8 cellular contexts compared by ENCODE assay signal in the genomic region with DNA sequence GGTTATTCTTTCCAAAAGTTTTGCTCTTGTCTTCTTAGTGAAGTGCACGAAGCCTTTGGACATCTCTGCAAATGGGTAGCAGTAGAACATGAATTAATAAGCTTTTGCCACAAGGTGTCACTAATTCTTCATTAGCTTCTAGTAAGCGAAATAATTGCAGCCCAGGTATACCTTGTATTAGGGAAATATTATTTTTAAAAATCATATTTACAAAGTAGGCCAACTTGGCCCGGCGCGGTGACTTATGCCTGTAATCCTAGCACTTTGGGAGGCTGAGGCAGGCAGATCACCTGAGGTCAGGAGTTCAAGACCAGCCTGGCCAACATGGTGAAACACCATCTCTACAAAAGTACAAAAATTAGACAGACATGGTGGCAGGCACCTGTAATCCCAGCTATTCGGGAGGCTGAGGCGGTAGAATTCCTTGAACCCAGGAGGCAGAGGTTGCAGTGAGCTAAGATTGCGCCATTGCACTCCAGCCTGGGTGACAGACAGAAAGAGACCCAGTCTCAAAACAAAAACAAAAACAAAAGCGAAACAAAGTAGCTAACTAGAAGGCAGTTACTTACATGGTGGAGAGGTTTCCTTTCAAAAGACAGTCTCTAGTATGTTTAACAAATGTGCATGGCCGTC. TPM values are rescaled to one million over a fixed set of nuclear protein-coding genes. Genes with fewer than 3 reads are reported as not detected.
DNase-seq lines count a peak whose midpoint lies in the region; ATAC-seq and TF ChIP-seq lines count a peak whose summit lies in the region.

No MANE protein-coding gene starts in this region.

- no peak overlapping the region for H3K4me3 ChIP-seq in astrocyte of the cerebellum (ENCODE audit: low read depth, low read length)

- in situ Hi-C loops in astrocyte of the cerebellum (cut with HindIII; ENCODE audit: low sequenced_read_pairs) = no loop called here

- ATAC-seq in GM21515 (IDR thresholded peaks at IDR 0.05; ENCODE audit: unreplicated experiment) = peak; percentile 65
- peak; percentile 75 for ATAC-seq in left lobe of liver

- peak; percentile 26 for TF ChIP-seq CTCF in astrocyte of the cerebellum (IDR thresholded peaks at IDR 0.05; ENCODE audit: low read depth, low read length, missing control alignments)

- DNase-seq in NCI-H1417 (lab: John Stamatoyannopoulos, UW) (peak in 2 of 3 experiments; percentile 38 to 46), NCI-H1417 treated with DMSO at 0.1 percent for 48 hours (lab: John Stamatoyannopoulos, UW) (no peak), NCI-H1105 (lab: John Stamatoyannopoulos, UW) (peak; percentile 12), astrocyte of the cerebellum (ENCODE audit: low read depth) (no peak), left lobe of liver (ENCODE audit: low spot score) (no peak)
- no peak for DNase-seq in activated effector memory CD4-positive, alpha-beta T cell treated with anti-CD3 and anti-CD28 coated beads, Interleukin-2, amount 50 U/mL, for 16 hours
- DNase-seq in stimulated activated CD8-positive, alpha-beta memory T cell treated with anti-CD3 and anti-CD28 coated beads, Interleukin-4, amount 100 ng/mL, for 48 hours = no peak

RNA-seq across cellular contexts. Expression of a gene that starts 8.8 kb away (rescaled TPM):
- total RNA-seq in left lobe of liver = 4.7 TPM

RNA-seq across cellular contexts. Expression of a gene that starts 36.0 kb away (rescaled TPM):
- 0.45 TPM for total RNA-seq in left lobe of liver

Comparison
In these comparisons a context has a peak if more than half of its experiments do, and no peak if none do; other contexts are left out.
1. DNase-seq: peak in NCI-H1417 (2 of 3) and NCI-H1105 (single experiment); none in NCI-H1417 treated with DMSO at 0.1 percent for 48 hours (single experiment), astrocyte of the cerebellum (single experiment), left lobe of liver (single experiment), activated effector memory CD4-positive, alpha-beta T cell treated with anti-CD3 and anti-CD28 coated beads, Interleukin-2, amount 50 U/mL, for 16 hours (single experiment) and stimulated activated CD8-positive, alpha-beta memory T cell treated with anti-CD3 and anti-CD28 coated beads, Interleukin-4, amount 100 ng/mL, for 48 hours (single experiment).